Comparison of ENCODE assay signal across 18 cellular contexts in the genomic region with DNA sequence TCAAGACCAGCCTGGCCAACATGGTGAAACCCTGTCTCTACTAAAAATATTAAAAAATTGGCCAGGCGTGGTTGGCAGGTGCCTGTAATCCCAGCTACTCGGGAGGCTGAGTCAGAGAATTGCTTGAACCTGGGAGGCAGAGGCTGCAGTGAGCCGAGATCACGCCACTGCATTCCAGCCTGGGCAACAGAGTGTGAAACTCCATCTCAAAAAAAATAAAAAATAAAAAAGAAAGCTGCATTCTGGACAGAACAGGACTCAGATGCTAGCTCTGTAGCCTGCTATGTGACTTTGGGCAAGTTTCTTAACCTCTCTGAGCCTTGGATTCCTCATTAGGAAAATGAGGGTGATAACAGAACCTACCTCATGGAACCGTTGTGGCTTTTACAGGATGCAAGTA. TPM values are rescaled to one million over a fixed set of nuclear protein-coding genes. Genes with fewer than 3 reads are reported as not detected.
"Had no signal": no experiment of that assay in that cellular context is flagged by ENCODE, and none has a peak within 500 bp of the region (broad histone marks: within the 10 kb centered on the region; RNA-seq: fewer than 3 reads in every experiment).

No MANE protein-coding gene starts in this region.

RNA-seq across cellular contexts. Expression of a gene that starts 3.8 kb away (rescaled TPM):
- total RNA-seq: hepatocyte; left ventricle myocardium inferior; lower leg skin; lung; mesenteric fat pad; mucosa of descending colon; myocyte; natural killer cell treated with Interleukin-12 subunit alpha and Interleukin-12 subunit beta and Interleukin-15 and Interleukin-18, amount 100 ng/mL, for 72 hours; omental fat pad; progenitor cell of endocrine pancreas; pulmonary artery endothelial cell; right cardiac atrium; sciatic nerve; stomach; thyroid gland; transverse colon; vagina had no signal
- polyA plus RNA-seq: hepatocyte; naive thymus-derived CD4-positive, alpha-beta T cell; right cardiac atrium had no signal
